In the genomic region with DNA sequence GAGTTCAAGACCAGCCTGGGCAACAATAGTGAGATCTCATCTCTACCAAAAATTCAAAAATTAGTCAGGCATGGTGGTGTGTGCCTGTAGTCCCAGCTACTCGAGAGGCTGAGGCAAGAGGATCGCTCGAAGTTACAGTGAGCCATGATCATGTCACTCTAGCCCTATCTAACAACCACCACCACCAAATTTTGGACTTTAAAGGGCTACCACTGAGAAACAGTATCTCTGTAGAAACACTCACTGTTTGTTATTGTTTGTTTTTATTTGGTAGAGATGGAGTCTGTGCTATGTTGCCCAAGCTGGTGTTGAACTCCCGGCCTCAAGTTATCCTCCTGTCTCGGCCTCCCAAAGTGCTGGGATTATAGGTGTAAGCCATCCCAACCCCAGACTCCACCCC, we compare ENCODE assay signal across 8 cellular contexts. TPM values are rescaled to one million over a fixed set of nuclear protein-coding genes. Genes with fewer than 3 reads are reported as not detected.
DNase-seq lines count a peak whose midpoint lies in the region; ATAC-seq and TF ChIP-seq lines count a peak whose summit lies in the region.
"Had no signal": no experiment of that assay in that cellular context is flagged by ENCODE, and none has a peak within 500 bp of the region (broad histone marks: within the 10 kb centered on the region; RNA-seq: fewer than 3 reads in every experiment).

No MANE protein-coding gene starts in this region.

- no peak for TF ChIP-seq CTCF in SU-DHL-6 (IDR thresholded peaks at IDR 0.05; ENCODE audit: insufficient read depth, low read length, poor library complexity, severe bottlenecking)
- no peak for TF ChIP-seq CTCF in gastroesophageal sphincter (IDR thresholded peaks at IDR 0.05)
- no peak for TF ChIP-seq CTCF in spleen (IDR thresholded peaks at IDR 0.05 in 8 of 11, conservative IDR thresholded peaks at IDR 0.05 in 3 of 11)
- no peak for TF ChIP-seq CTCF in ovary (IDR thresholded peaks at IDR 0.05)

- H3K4me2 ChIP-seq in GM23248 (ENCODE audit: unreplicated experiment) = no peak overlapping the region
- H3K4me2 ChIP-seq in SU-DHL-6 (ENCODE audit: low read depth, low read length, poor library complexity, severe bottlenecking) = peak overlapping the region; percentile 75

- no peak for DNase-seq in GM23248
- DNase-seq in spleen = peak; percentile 44
- DNase-seq in ovary = no peak
- DNase-seq in HPDE6-E6E7 (ENCODE audit: extremely low spot score) = no peak
- no peak for DNase-seq in effector CD4-positive, alpha-beta T cell
- DNase-seq: SIG-M5 had no signal

- H4K20me1 ChIP-seq in GM23248 (ENCODE audit: insufficient read depth) (no peaks in the 10 kb centered on the region), SU-DHL-6 (ENCODE audit: low read depth, low read length) (no peaks in the 10 kb centered on the region)

- H3F3A ChIP-seq in GM23248 (ENCODE audit: insufficient read depth) (peaks cover 7% of the 10 kb centered on the region), SU-DHL-6 (ENCODE audit: insufficient read depth) (peaks cover 75% of the 10 kb centered on the region)

- H3K9me3 ChIP-seq in GM23248 (ENCODE audit: low read depth) = no peaks in the 10 kb centered on the region
- no peaks in the 10 kb centered on the region for H3K9me3 ChIP-seq in SU-DHL-6 (ENCODE audit: insufficient read depth, low read length)
- H3K9me3 ChIP-seq in gastroesophageal sphincter = no peaks in the 10 kb centered on the region
- no peaks in the 10 kb centered on the region for H3K9me3 ChIP-seq in spleen
- H3K9me3 ChIP-seq in ovary = no peaks in the 10 kb centered on the region

- H3K9me2 ChIP-seq in GM23248 (ENCODE audit: insufficient read depth) = no peaks in the 10 kb centered on the region
- no peaks in the 10 kb centered on the region for H3K9me2 ChIP-seq in SU-DHL-6 (replicated peaks; ENCODE audit: insufficient read depth, low read length)

- in situ Hi-C loops in GM23248 (cut with MboI) = no loop called here

- H3K4me1 ChIP-seq in GM23248 (ENCODE audit: insufficient read depth) = peaks cover 22% of the 10 kb centered on the region
- peaks cover 0 to 55% (median 28%) of the 10 kb centered on the region in 3 donors for H3K4me1 ChIP-seq in gastroesophageal sphincter
- H3K4me1 ChIP-seq in spleen = peaks cover 41 to 84% (median 74%) of the 10 kb centered on the region in 6 donors
- peaks cover 5% of the 10 kb centered on the region for H3K4me1 ChIP-seq in ovary (ENCODE audit: insufficient read depth)

- TF ChIP-seq EP300 in gastroesophageal sphincter (IDR thresholded peaks at IDR 0.05) (no peak), ovary (IDR thresholded peaks at IDR 0.05) (no peak)

- H3K79me2 ChIP-seq in GM23248 (ENCODE audit: insufficient read depth) (peaks cover 34% of the 10 kb centered on the region), SU-DHL-6 (ENCODE audit: insufficient read depth, low read length) (peaks cover 25% of the 10 kb centered on the region)

- H3K9ac ChIP-seq in GM23248 (peak overlapping the region; percentile 56; the same call in 1 of the 2 replicates), SU-DHL-6 (ENCODE audit: low read length) (peak overlapping the region; percentile 49)

- H3K36me3 ChIP-seq in GM23248 (ENCODE audit: low read depth) (no peaks in the 10 kb centered on the region), SU-DHL-6 (ENCODE audit: low read length) (no peaks in the 10 kb centered on the region), gastroesophageal sphincter (peaks cover 0 to under 1% of the 10 kb centered on the region in 2 donors), spleen (peaks cover 0 to 22% (median 0%) of the 10 kb centered on the region in 6 donors), ovary (no peaks in the 10 kb centered on the region)

- intact Hi-C loops in spleen (cut with DNase I; ENCODE audit: low total_unique reads) = no loop called here
- intact Hi-C loops in ovary (cut with DNase I) = no loop called here

- H3K27ac ChIP-seq in GM23248 (peak overlapping the region; percentile 70), SU-DHL-6 (ENCODE audit: low read depth, low read length) (peak overlapping the region; percentile 92), gastroesophageal sphincter (peak overlapping the region in 3 of 4 donors; percentile 37 to 79 (median 78)), spleen (peak overlapping the region in 7 of 8 donors; percentile 79 to 99 (median 97)), ovary (no peak overlapping the region)

- no peak for ATAC-seq in gastroesophageal sphincter

- no peak overlapping the region; the same call in 1 of the 2 replicates for H2AFZ ChIP-seq in GM23248
- H2AFZ ChIP-seq in SU-DHL-6 (ENCODE audit: low read depth, low read length, severe bottlenecking) = no peak overlapping the region

- H3K27me3 ChIP-seq in GM23248 (replicated peaks; ENCODE audit: insufficient read depth) (no peaks in the 10 kb centered on the region), SU-DHL-6 (ENCODE audit: low read length) (no peaks in the 10 kb centered on the region), gastroesophageal sphincter (no peaks in the 10 kb centered on the region), spleen (replicated peaks in 1 of 7) (no peaks in the 10 kb centered on the region), ovary (no peaks in the 10 kb centered on the region)

- H3K4me3 ChIP-seq in GM23248 (no peak overlapping the region), SU-DHL-6 (ENCODE audit: insufficient read depth, low read length, poor library complexity, severe bottlenecking) (peak overlapping the region; percentile 40), gastroesophageal sphincter (no peak overlapping the region), spleen (peak overlapping the region in 2 of 8 donors; percentile 93 to 99), ovary (no peak overlapping the region)

- TF ChIP-seq POLR2A in gastroesophageal sphincter (IDR thresholded peaks at IDR 0.05) = no peak
- no peak for TF ChIP-seq POLR2A in spleen (IDR thresholded peaks at IDR 0.05)
- TF ChIP-seq POLR2A in ovary (IDR thresholded peaks at IDR 0.05) = no peak

- WGBS in GM23248 (ENCODE audit: low coverage in 1 of 2, low lambda C conversion rate in 2 of 2, missing lambda C conversion rate in 2 of 2), 2 experiments = 97 to 98% methylated on average over 5 of the region's 5 CpGs
- WGBS in gastroesophageal sphincter (ENCODE audit: low coverage in 1 of 2), 2 donors = 92 to 93% methylated on average over 3 to 4 of the region's 5 CpGs
- 85 to 98% (median 92%) methylated on average over 3 to 5 of the region's 5 CpGs for WGBS in spleen, 5 donors
- 90 to 97% (median 95%) methylated on average over 5 of the region's 5 CpGs for WGBS in ovary, 3 donors

RNA-seq across cellular contexts. Expression of a gene that starts 1.3 kb away (rescaled TPM):
- total RNA-seq in GM23248 (2014; rRNA removed; shearing (Covaris generic)) = 5.6 and 6.4 TPM in 2 replicates
- 0.56 and 1.2 TPM in 2 replicates for polyA plus RNA-seq in GM23248 (2016; fragmentation: Nextera tagmentation; extraction: Ambion mirVana)
- 1 to 10 TPM; 6.1 to 8.8 (median 8.4) TPM for total RNA-seq in gastroesophageal sphincter
- total RNA-seq in spleen = 10 to 100 TPM; 28.9 to 91.3 (median 63.8) TPM
- 10 to 100 TPM; 42.5 to 54.7 (median 43.8) TPM for polyA plus RNA-seq in spleen
- 10 to 100 TPM in 6 of 7 donors, 1 to 10 TPM in 1; 6.8 to 21.9 (median 14.4) TPM for total RNA-seq in ovary
- 10 to 100 TPM in 1 of 2 donors, 1 to 10 TPM in 1; 3.6 to 13.9 TPM for polyA plus RNA-seq in ovary

RNA-seq across cellular contexts. Expression of a gene that starts 23.6 kb away (rescaled TPM):
- total RNA-seq in GM23248 (2014; rRNA removed; shearing (Covaris generic)) = 4.0 TPM in 1 of 2 replicates, not detected in the other
- polyA plus RNA-seq in GM23248 (2016; fragmentation: Nextera tagmentation; extraction: Ambion mirVana) (0.31 TPM in 1 of 2 replicates, not detected in the other), spleen (1 to 10 TPM in 2 of 3 donors, under 1 TPM in 1; 0.89 to 2.0 (median 1.1) TPM), ovary (1 to 10 TPM; 1.4 to 1.9 TPM)
- total RNA-seq in gastroesophageal sphincter (1 to 10 TPM; 2.5 to 8.1 (median 3.3) TPM), spleen (10 to 100 TPM in 3 of 7 donors, 1 to 10 TPM in 4; 6.8 to 13.0 (median 8.6) TPM), ovary (1 to 10 TPM; 1.3 to 4.3 (median 2.6) TPM)

RNA-seq across cellular contexts. Expression of a gene that starts 44.2 kb away (rescaled TPM):
- 3.7 and 4.0 TPM in 2 replicates for total RNA-seq in GM23248 (2014; rRNA removed; shearing (Covaris generic))
- polyA plus RNA-seq in GM23248 (2016; fragmentation: Nextera tagmentation; extraction: Ambion mirVana) = 1.3 and 1.5 TPM in 2 replicates
- total RNA-seq in gastroesophageal sphincter = 1 to 10 TPM; 1.7 to 2.7 (median 2.0) TPM
- 1 to 10 TPM; 1.3 to 3.1 (median 2.7) TPM for total RNA-seq in spleen
- polyA plus RNA-seq in spleen = 1 to 10 TPM; 2.4 to 2.7 (median 2.5) TPM
- total RNA-seq in ovary = 1 to 10 TPM; 1.1 to 3.8 (median 1.5) TPM
- polyA plus RNA-seq in ovary = 1 to 10 TPM in 1 of 2 donors, under 1 TPM in 1; 0.42 to 1.9 TPM

Comparison
In these comparisons a context has a peak if more than half of its experiments do, and no peak if none do; other contexts are left out.
1. H3K27ac ChIP-seq: peak in GM23248 (single experiment), SU-DHL-6 (single experiment), gastroesophageal sphincter (3 of 4) and spleen (7 of 8); none in ovary (0 of 2).